ENCODE assay signal across 2 cellular contexts in genomic region chr7:100944138-100944537, GRCh38.
TF ChIP-seq lines count a peak whose summit lies in the region.

No MANE protein-coding gene starts in this region.

TF ChIP-seq in HepG2, 621 proteins besides CTCF, POLR2A, EP300 and RAD21:
- TF ChIP-seq ZNF12 (CRISPR knock-in tag; IDR thresholded peaks at IDR 0.05) (peak; percentile 95), ZNF383 (CRISPR knock-in tag; IDR thresholded peaks at IDR 0.05; ENCODE audit: borderline replicate concordance) (no peak), STAG1 (CRISPR knock-in tag; IDR thresholded peaks at IDR 0.05) (no peak), PRDM15 (CRISPR knock-in tag; IDR thresholded peaks at IDR 0.05) (no peak), NFIB (CRISPR knock-in tag; IDR thresholded peaks at IDR 0.05; ENCODE audit: borderline replicate concordance) (no peak), FOXA1 (IDR thresholded peaks at IDR 0.05) (no peak), FOXA1 (CRISPR knock-in tag; IDR thresholded peaks at IDR 0.05) (no peak), ZBTB1 (CRISPR knock-in tag; IDR thresholded peaks at IDR 0.05; ENCODE audit: borderline replicate concordance) (no peak), HNRNPLL (IDR thresholded peaks at IDR 0.05; ENCODE audit: low read depth, low read length, poor library complexity, severe bottlenecking) (no peak), RBAK (CRISPR knock-in tag; IDR thresholded peaks at IDR 0.05) (peak; percentile 74; the same call in 1 of the 2 replicates), ZBTB25 (CRISPR knock-in tag; IDR thresholded peaks at IDR 0.05) (no peak), RBM39 (IDR thresholded peaks at IDR 0.05; ENCODE audit: low read depth, low read length, poor library complexity, severe bottlenecking) (no peak), MED13 (CRISPR knock-in tag; IDR thresholded peaks at IDR 0.05) (no peak), NFAT5 (CRISPR knock-in tag; IDR thresholded peaks at IDR 0.05) (no peak), ZNF558 (CRISPR knock-in tag; IDR thresholded peaks at IDR 0.05; ENCODE audit: borderline replicate concordance) (no peak), MTERF4 (CRISPR knock-in tag; IDR thresholded peaks at IDR 0.05) (no peak)

TF ChIP-seq in H1, 55 proteins besides CTCF, POLR2A, EP300 and RAD21:
- TF ChIP-seq KDM1A (IDR thresholded peaks at IDR 0.05; ENCODE audit: borderline replicate concordance, low read length), result peak; percentile 86; the same call in 1 of the 2 replicates
- TF ChIP-seq YY1 (IDR thresholded peaks at IDR 0.05; ENCODE audit: low read depth, low read length), result no peak
